ENCODE assay signal across 33 cellular contexts in genomic region chr9:86589273-86589672, GRCh38.
A peak's percentile ranks its signal among the peaks of the same experiment; 100 is the strongest.
DNase-seq lines count a peak whose midpoint lies in the region; ATAC-seq, FAIRE-seq and TF ChIP-seq lines count a peak whose summit lies in the region.
"Had no signal": no experiment of that assay in that cellular context is flagged by ENCODE, and none has a peak within 500 bp of the region (broad histone marks: within the 10 kb centered on the region; RNA-seq: fewer than 3 reads in every experiment).

No MANE protein-coding gene starts in this region.

- H3K4me1 Mint-ChIP-seq in activated CD4-positive, alpha-beta T cell treated with anti-CD3 and anti-CD28 coated beads for 36 hours, result no peaks in the 10 kb centered on the region
- H3K4me1 Mint-ChIP-seq: activated T-helper 17 cell treated with anti-CD3 and anti-CD28 coated beads, Interleukin-2, amount 50 U/mL, for 72 hours; natural killer cell had no signal

- no peaks in the 10 kb centered on the region for H3K9me1 ChIP-seq in K562 (ENCODE audit: control insufficient read depth, insufficient read depth, low read length)

- CTCF ChIA-PET in A673 (lab: Charles Lee), result no interaction called here
- CTCF ChIA-PET in K562 (lab: Yijun Ruan, JAX; ENCODE audit: low intra/inter-chr PET ratio), result no interaction called here
- CTCF ChIA-PET in PC-9 (lab: Charles Lee), result interaction anchor here (0.6 kb wide), 1 partner anchor 155 kb away, joined by 3 read pairs; no protein-coding TSS in a partner anchor
- CTCF ChIA-PET in activated CD4-positive, alpha-beta T cell treated with anti-CD3 and anti-CD28 coated beads for 36 hours (lab: Charles Lee), result interaction anchor here (0.7 kb wide), 1 partner anchor 368 kb away, joined by 3 read pairs; no protein-coding TSS in a partner anchor

- H3K9me3 ChIP-seq in A673 (ENCODE audit: low read depth, low read length, poor library complexity, severe bottlenecking) (no peaks in the 10 kb centered on the region), K562 (replicated peaks; ENCODE audit: control insufficient read depth, insufficient read depth, low read depth, low read length) (no peaks in the 10 kb centered on the region), PC-9 (ENCODE audit: insufficient read depth, low read depth) (no peaks in the 10 kb centered on the region), upper lobe of right lung (no peaks in the 10 kb centered on the region)
- H3K9me3 ChIP-seq: BE2C, breast epithelium, colonic mucosa, ovary, SJSA1, transverse colon had no signal

- in situ Hi-C loops in K562 (cut with MboI), result no loop called here

- no peak overlapping the region for H3K27ac ChIP-seq in A673 (ENCODE audit: low read depth, low read length, poor library complexity, severe bottlenecking)
- H3K27ac ChIP-seq in K562 (ENCODE audit: extremely low read depth, low read depth, low read length), result no peak overlapping the region
- H3K27ac ChIP-seq in PC-9, result no peak overlapping the region
- H3K27ac ChIP-seq in upper lobe of right lung, result no peak overlapping the region
- H3K27ac ChIP-seq: breast epithelium, colonic mucosa, hepatocyte, ovary, SJSA1, transverse colon had no signal

- intact Hi-C loops in A673 (cut with micrococcal nuclease; ENCODE audit: unreplicated experiment) (no loop called here), K562 (cut with micrococcal nuclease) (no loop called here), PC-9 (cut with micrococcal nuclease; ENCODE audit: unreplicated experiment) (no loop called here), upper lobe of right lung (cut with DNase I) (no loop called here)
- intact Hi-C loops in activated CD4-positive, alpha-beta T cell treated with anti-CD3 and anti-CD28 coated beads for 36 hours (cut with DNase I, micrococcal nuclease), result no loop called here

- no peak for TF ChIP-seq POLR2A in K562 (conservative IDR thresholded peaks at IDR 0.05)

- H3K4me2 ChIP-seq in K562 (ENCODE audit: insufficient read depth, low read length) (no peak overlapping the region), PC-9 (no peak overlapping the region)
- H3K4me2 ChIP-seq: hepatocyte, smooth muscle cell had no signal

- H3K4me1 ChIP-seq in A673 (ENCODE audit: insufficient read depth, low read length, poor library complexity, severe bottlenecking) (peaks cover 8% of the 10 kb centered on the region), K562 (replicated peaks in 1 of 2; ENCODE audit: control insufficient read depth in 2 of 2, insufficient read depth in 2 of 2, low read length in 2 of 2) (no peaks in the 10 kb centered on the region), PC-9 (replicated peaks; ENCODE audit: insufficient read depth) (no peaks in the 10 kb centered on the region), upper lobe of right lung (no peaks in the 10 kb centered on the region)
- H3K4me1 ChIP-seq: BE2C, breast epithelium, colonic mucosa, SJSA1 had no signal

- no peaks in the 10 kb centered on the region for H3K79me2 ChIP-seq in K562 (ENCODE audit: control insufficient read depth, insufficient read depth, low read length)
- H3K79me2 ChIP-seq in PC-9 (ENCODE audit: low read depth), result no peaks in the 10 kb centered on the region
- H3K79me2 ChIP-seq: hepatocyte had no signal

- FAIRE-seq in K562 (lab: Jason Lieb, UNC), result no peak
- FAIRE-seq: frontal cortex, GM12891, kidney had no signal

- 0 out of 2 replicates have a peak, but pooled peaks cover 2% of the 10 kb centered on the region for H3F3A ChIP-seq in PC-9 (ENCODE audit: insufficient read depth, low read depth)

- H4K20me1 ChIP-seq in K562 (replicated peaks; ENCODE audit: control insufficient read depth, insufficient read depth, low read length), result no peaks in the 10 kb centered on the region
- no peaks in the 10 kb centered on the region for H4K20me1 ChIP-seq in PC-9 (ENCODE audit: insufficient read depth)

- TF ChIP-seq CTCF in A673 (conservative IDR thresholded peaks at IDR 0.05; ENCODE audit: low read depth, low read length) (0 out of 2 replicates have a peak, but pooled peaks have one; percentile 24), K562 (IDR thresholded peaks at IDR 0.05 in 2 of 3, conservative IDR thresholded peaks at IDR 0.05 in 1 of 3; ENCODE audit: insufficient read depth in 2 of 3, low read depth in 1 of 3, low read length in 3 of 3) (peak in 1 of 3 experiments; percentile 48; a peak in 4 of 6 replicates), PC-9 (conservative IDR thresholded peaks at IDR 0.05) (no peak), upper lobe of right lung (IDR thresholded peaks at IDR 0.05) (no peak)

- H3K27me3 ChIP-seq in A673 (replicated peaks; ENCODE audit: insufficient read depth, low read depth, low read length, poor library complexity), result no peaks in the 10 kb centered on the region
- no peaks in the 10 kb centered on the region for H3K27me3 ChIP-seq in H7 (ENCODE audit: control insufficient read depth, insufficient read depth, low read length)
- H3K27me3 ChIP-seq in K562 (ENCODE audit: control insufficient read depth in 2 of 2, insufficient read depth in 2 of 2, low read length in 2 of 2), result no peaks in the 10 kb centered on the region; a peak in 1 of 5 replicates
- no peaks in the 10 kb centered on the region for H3K27me3 ChIP-seq in PC-9 (ENCODE audit: insufficient read depth, low read depth)
- H3K27me3 ChIP-seq in upper lobe of right lung, result no peaks in the 10 kb centered on the region
- H3K27me3 ChIP-seq: BE2C, breast epithelium, colonic mucosa, hepatocyte, ovary, SJSA1, transverse colon had no signal

- TF ChIP-seq RAD21 in K562 (CRISPR knock-in tag; conservative IDR thresholded peaks at IDR 0.05 in 1 of 2, IDR thresholded peaks at IDR 0.05 in 1 of 2), result 0 out of 4 replicates have a peak, but pooled peaks of 1 of the 2 experiments have one; percentile 10

- no peak overlapping the region for H3K4me3 Mint-ChIP-seq in activated CD4-positive, alpha-beta T cell treated with anti-CD3 and anti-CD28 coated beads for 36 hours
- H3K4me3 Mint-ChIP-seq: activated CD4-positive, alpha-beta memory T cell treated with anti-CD3 and anti-CD28 coated beads for 36 hours; activated T-helper 17 cell treated with anti-CD3 and anti-CD28 coated beads, Interleukin-2, amount 50 U/mL, for 72 hours; natural killer cell had no signal

- no peak overlapping the region for H3K27ac Mint-ChIP-seq in activated CD4-positive, alpha-beta T cell treated with anti-CD3 and anti-CD28 coated beads for 36 hours
- H3K27ac Mint-ChIP-seq: activated CD4-positive, alpha-beta memory T cell treated with anti-CD3 and anti-CD28 coated beads for 36 hours; activated T-helper 17 cell treated with anti-CD3 and anti-CD28 coated beads, Interleukin-2, amount 50 U/mL, for 72 hours; natural killer cell had no signal

- H3K4me3 ChIP-seq in A673 (ENCODE audit: low read depth, low read length, poor library complexity, severe bottlenecking) (no peak overlapping the region), H7 (ENCODE audit: insufficient read depth, low read depth, low read length) (no peak overlapping the region), K562 (no peak overlapping the region), PC-9 (no peak overlapping the region), upper lobe of right lung (no peak overlapping the region)
- H3K4me3 ChIP-seq: breast epithelium, colonic mucosa, hepatocyte, ovary, SJSA1, smooth muscle cell, transverse colon had no signal

- H2AFZ ChIP-seq in K562 (ENCODE audit: low read depth, low read length) (no peak overlapping the region), PC-9 (no peak overlapping the region)
- H2AFZ ChIP-seq: hepatocyte had no signal

- no peaks in the 10 kb centered on the region for H3K9me2 ChIP-seq in PC-9 (ENCODE audit: insufficient read depth)

- TF ChIP-seq EP300 in K562 (IDR thresholded peaks at IDR 0.05; ENCODE audit: low read length), result no peak

- POLR2A ChIA-PET in A673 (lab: Charles Lee; ENCODE audit: low non-redundant PET) (no interaction called here), K562 (lab: Yijun Ruan, JAX) (interaction anchor here (0.7 kb wide), 1 partner anchor 389 kb away, joined by 3 read pairs; no protein-coding TSS in a partner anchor), PC-9 (lab: Charles Lee; ENCODE audit: unreplicated experiment) (no interaction called here)
- POLR2A ChIA-PET in activated CD4-positive, alpha-beta T cell treated with anti-CD3 and anti-CD28 coated beads for 36 hours (lab: Charles Lee), result no interaction called here

- BruUV-seq in A673 (replicated peaks; lab: Mats Ljungman, UMichigan) (no TSS peak), K562 (replicated peaks; lab: Mats Ljungman, UMichigan) (no TSS peak), PC-9 (replicated peaks; lab: Mats Ljungman, UMichigan) (no TSS peak)

- 6% methylated on average over 5 of the region's 6 CpGs for WGBS in K562 (ENCODE audit: insufficient coverage, low coverage, missing lambda C conversion rate)

- no peaks in the 10 kb centered on the region for H3K36me3 Mint-ChIP-seq in activated CD4-positive, alpha-beta T cell treated with anti-CD3 and anti-CD28 coated beads for 36 hours (ENCODE audit: low read depth)
- H3K36me3 Mint-ChIP-seq: activated CD4-positive, alpha-beta memory T cell treated with anti-CD3 and anti-CD28 coated beads for 36 hours; natural killer cell had no signal

- no peak overlapping the region for H3K9ac ChIP-seq in K562 (ENCODE audit: insufficient read depth in 1 of 2, low read depth in 2 of 2, low read length in 2 of 2)

- DNase-seq in A673 (ENCODE audit: low spot score) (no peak), H7 (peak; percentile 41), K562 (ENCODE audit: extremely low read depth in 1 of 4, low spot score in 3 of 4) (peak; percentile 5 to 9 (median 7)), iPS-NIHi11 (ENCODE audit: low spot score) (peak; percentile 38), PC-9 (no peak), SHP77 (lab: John Stamatoyannopoulos, UW) (no peak), upper lobe of right lung (no peak)
- DNase-seq in activated CD4-positive, alpha-beta T cell treated with anti-CD3 and anti-CD28 coated beads for 36 hours, result no peak
- DNase-seq: ACHN; activated CD4-positive, alpha-beta memory T cell treated with anti-CD3 and anti-CD28 coated beads for 36 hours; activated CD8-positive, alpha-beta memory T cell treated with anti-CD3 and anti-CD28 coated beads, Interleukin-2, amount 50 U/mL, for 4 hours; activated naive CD4-positive, alpha-beta T cell treated with anti-CD3 and anti-CD28 coated beads, Interleukin-2, amount 50 U/mL, for 16 hours; amygdala; BE2C; colonic mucosa; DMS79 treated with DMSO at 0.1 percent for 48 hours; effector memory CD4-positive, alpha-beta T cell; natural killer cell; NCI-H1694; NCI-H524 treated with DMSO at 0.1 percent for 48 hours; ovary; retina; stimulated activated CD4-positive, alpha-beta T cell treated with anti-CD3 and anti-CD28 coated beads, Interleukin-2, amount 100 ng/mL, for 24 hours; T-helper 1 cell; transverse colon had no signal

- peaks cover 4% of the 10 kb centered on the region for H3K27me3 Mint-ChIP-seq in activated CD4-positive, alpha-beta T cell treated with anti-CD3 and anti-CD28 coated beads for 36 hours
- H3K27me3 Mint-ChIP-seq: activated CD4-positive, alpha-beta memory T cell treated with anti-CD3 and anti-CD28 coated beads for 36 hours; activated T-helper 17 cell treated with anti-CD3 and anti-CD28 coated beads, Interleukin-2, amount 50 U/mL, for 72 hours had no signal

- H3K36me3 ChIP-seq in A673 (ENCODE audit: insufficient read depth, low read length, poor library complexity, severe bottlenecking) (no peaks in the 10 kb centered on the region), H7 (replicated peaks; ENCODE audit: control insufficient read depth, insufficient read depth, low read length) (no peaks in the 10 kb centered on the region), K562 (ENCODE audit: control insufficient read depth, insufficient read depth, low read length) (no peaks in the 10 kb centered on the region), PC-9 (ENCODE audit: low read depth) (no peaks in the 10 kb centered on the region), upper lobe of right lung (no peaks in the 10 kb centered on the region)
- H3K36me3 ChIP-seq: BE2C, breast epithelium, colonic mucosa, ovary, SJSA1, transverse colon had no signal

- H3K9me3 Mint-ChIP-seq in activated CD4-positive, alpha-beta T cell treated with anti-CD3 and anti-CD28 coated beads for 36 hours (ENCODE audit: low read depth), result no peaks in the 10 kb centered on the region
- H3K9me3 Mint-ChIP-seq: activated CD4-positive, alpha-beta memory T cell treated with anti-CD3 and anti-CD28 coated beads for 36 hours; activated T-helper 17 cell treated with anti-CD3 and anti-CD28 coated beads, Interleukin-2, amount 50 U/mL, for 72 hours; natural killer cell had no signal

- ATAC-seq in K562 (no peak), upper lobe of right lung (no peak)
- ATAC-seq in activated CD4-positive, alpha-beta T cell treated with anti-CD3 and anti-CD28 coated beads for 36 hours, result no peak
- ATAC-seq: activated T-helper 17 cell treated with anti-CD3 and anti-CD28 coated beads, Interleukin-2, amount 50 U/mL, for 72 hours; natural killer cell had no signal

Comparison
In these comparisons a context has a peak if more than half of its experiments do, and no peak if none do; other contexts are left out.
1. DNase-seq: peak in H7 (single experiment), K562 (4 of 4) and iPS-NIHi11 (single experiment); none in A673 (single experiment), PC-9 (0 of 2), SHP77 (0 of 2), activated CD4-positive, alpha-beta T cell treated with anti-CD3 and anti-CD28 coated beads for 36 hours (single experiment) and upper lobe of right lung (single experiment).
2. CTCF ChIA-PET loops: an anchor here in PC-9 (0.6 kb wide) and activated CD4-positive, alpha-beta T cell treated with anti-CD3 and anti-CD28 coated beads for 36 hours (0.7 kb wide); none called in A673 and K562.